In the genomic region with DNA sequence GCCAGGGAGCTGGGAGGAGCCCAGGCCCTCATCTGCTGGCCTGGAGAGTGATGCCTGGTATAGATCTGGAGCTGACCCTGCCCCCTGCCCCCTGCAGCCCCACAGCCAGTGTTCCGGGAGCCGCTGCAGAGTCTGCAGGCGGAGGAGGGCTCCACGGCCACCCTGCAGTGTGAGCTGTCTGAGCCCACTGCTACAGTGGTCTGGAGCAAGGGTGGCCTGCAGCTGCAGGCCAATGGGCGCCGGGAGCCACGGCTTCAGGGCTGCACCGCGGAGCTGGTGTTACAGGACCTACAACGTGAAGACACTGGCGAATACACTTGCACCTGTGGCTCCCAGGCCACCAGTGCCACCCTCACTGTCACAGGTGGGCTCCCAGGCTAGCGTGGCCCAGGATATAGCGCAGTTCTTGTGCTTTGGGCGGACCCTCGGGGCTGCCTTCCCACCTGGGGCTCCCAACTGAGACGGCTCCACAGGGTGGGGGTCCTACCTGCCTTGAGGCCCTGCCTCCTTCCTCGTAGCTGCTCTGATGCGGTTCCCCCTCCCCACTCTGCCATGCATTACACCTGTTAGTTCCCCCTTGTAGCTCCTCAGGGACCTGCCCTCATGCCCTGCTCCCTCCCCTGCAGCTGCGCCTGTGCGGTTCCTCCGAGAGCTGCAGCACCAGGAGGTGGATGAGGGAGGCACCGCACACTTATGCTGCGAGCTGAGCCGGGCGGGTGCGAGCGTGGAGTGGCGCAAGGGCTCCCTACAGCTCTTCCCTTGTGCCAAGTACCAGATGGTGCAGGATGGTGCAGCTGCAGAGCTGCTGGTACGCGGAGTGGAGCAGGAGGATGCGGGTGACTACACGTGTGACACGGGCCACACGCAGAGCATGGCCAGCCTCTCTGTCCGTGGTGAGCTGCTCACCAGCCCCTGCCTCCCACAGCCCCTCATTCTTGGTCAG, we compare ENCODE assay signal across 16 cellular contexts.
A peak's percentile ranks its signal among the peaks of the same experiment; 100 is the strongest.
DNase-seq lines count a peak whose midpoint lies in the region; ATAC-seq and TF ChIP-seq lines count a peak whose summit lies in the region.
"Had no signal": no experiment of that assay in that cellular context is flagged by ENCODE, and none has a peak within 500 bp of the region (broad histone marks: within the 10 kb centered on the region; RNA-seq: fewer than 3 reads in every experiment).

No MANE protein-coding gene starts in this region.

- peak; percentile 14 for DNase-seq in activated naive CD4-positive, alpha-beta T cell treated with anti-CD3 and anti-CD28 coated beads, Interleukin-2, amount 10 ng/mL, durations not matched to agents 7 days and 5 days
- no peak for DNase-seq in activated naive CD4-positive, alpha-beta T cell treated with Interleukin-2 at 50 U/mL for 16 hours
- DNase-seq in NCI-H2171 treated with DMSO at 0.1 percent for 48 hours (lab: John Stamatoyannopoulos, UW) = peak; percentile 80
- DNase-seq in right atrium auricular region (ENCODE audit: low spot score) = peak; percentile 47
- peak; percentile 57 for DNase-seq in spleen
- no peak for DNase-seq in activated CD8-positive, alpha-beta memory T cell treated with anti-CD3 and anti-CD28 coated beads, Interleukin-2, amount 50 U/mL, for 48 hours
- DNase-seq: activated CD4-positive, alpha-beta T cell treated with anti-CD3 and anti-CD28 coated beads for 48 hours; hypothalamus; MV-4-11; NCI-H446; OCI-M1 had no signal

- no peak overlapping the region for H3K27ac Mint-ChIP-seq in activated naive CD4-positive, alpha-beta T cell treated with anti-CD3 and anti-CD28 coated beads, Interleukin-2, amount 10 ng/mL, durations not matched to agents 7 days and 5 days

- no peaks in the 10 kb centered on the region for H3K27me3 Mint-ChIP-seq in activated naive CD4-positive, alpha-beta T cell treated with anti-CD3 and anti-CD28 coated beads, Interleukin-2, amount 10 ng/mL, durations not matched to agents 7 days and 5 days
- H3K27me3 Mint-ChIP-seq: central memory CD8-positive, alpha-beta T cell had no signal

- 68 to 84% (median 76%) methylated on average over 24 to 35 of the region's 35 CpGs for WGBS in spleen, 5 donors

- H3K36me3 ChIP-seq in right atrium auricular region (peaks cover 46% of the 10 kb centered on the region), spleen (peaks cover 0 to 14% (median 3%) of the 10 kb centered on the region in 6 donors)
- H3K36me3 ChIP-seq: adrenal gland, prostate gland had no signal

- H3K27ac ChIP-seq in right atrium auricular region (no peak overlapping the region), spleen (no peak overlapping the region)
- H3K27ac ChIP-seq: adrenal gland, prostate gland had no signal

- intact Hi-C loops in spleen (cut with DNase I; ENCODE audit: low total_unique reads) = no loop called here

- peaks cover 25% of the 10 kb centered on the region for H3K9me3 Mint-ChIP-seq in activated naive CD4-positive, alpha-beta T cell treated with anti-CD3 and anti-CD28 coated beads, Interleukin-2, amount 10 ng/mL, durations not matched to agents 7 days and 5 days

- TF ChIP-seq CTCF in right atrium auricular region (IDR thresholded peaks at IDR 0.05) = no peak
- TF ChIP-seq CTCF in spleen (IDR thresholded peaks at IDR 0.05 in 8 of 11, conservative IDR thresholded peaks at IDR 0.05 in 3 of 11) = no peak

- H3K4me3 ChIP-seq in right atrium auricular region = no peak overlapping the region
- H3K4me3 ChIP-seq in spleen = no peak overlapping the region
- H3K4me3 ChIP-seq: adrenal gland, prostate gland had no signal

- no peaks in the 10 kb centered on the region for H3K4me1 Mint-ChIP-seq in activated naive CD4-positive, alpha-beta T cell treated with anti-CD3 and anti-CD28 coated beads, Interleukin-2, amount 10 ng/mL, durations not matched to agents 7 days and 5 days
- H3K4me1 Mint-ChIP-seq: central memory CD8-positive, alpha-beta T cell had no signal

- CTCF ChIA-PET in activated naive CD4-positive, alpha-beta T cell treated with anti-CD3 and anti-CD28 coated beads, Interleukin-2, amount 10 ng/mL, durations not matched to agents 7 days and 5 days (lab: Charles Lee) = no interaction called here

- ATAC-seq in GM18907 (IDR thresholded peaks at IDR 0.05; ENCODE audit: unreplicated experiment) (no peak), HG03135 (IDR thresholded peaks at IDR 0.05; ENCODE audit: unreplicated experiment) (no peak)

- H3K4me3 Mint-ChIP-seq in activated naive CD4-positive, alpha-beta T cell treated with anti-CD3 and anti-CD28 coated beads, Interleukin-2, amount 10 ng/mL, durations not matched to agents 7 days and 5 days = no peak overlapping the region
- H3K4me3 Mint-ChIP-seq: central memory CD8-positive, alpha-beta T cell had no signal

- H3K9me3 ChIP-seq in right atrium auricular region (peaks cover 0 to 13% of the 10 kb centered on the region in 2 donors), spleen (peaks cover 5 to 31% (median 24%) of the 10 kb centered on the region in 8 donors)
- H3K9me3 ChIP-seq: prostate gland had no signal

- H3K4me1 ChIP-seq in right atrium auricular region (no peaks in the 10 kb centered on the region), spleen (no peaks in the 10 kb centered on the region)
- H3K4me1 ChIP-seq: adrenal gland, prostate gland had no signal

- no peak for TF ChIP-seq POLR2A in spleen (IDR thresholded peaks at IDR 0.05)

- H3K27me3 ChIP-seq in right atrium auricular region (no peaks in the 10 kb centered on the region), spleen (replicated peaks in 1 of 7) (no peaks in the 10 kb centered on the region)
- H3K27me3 ChIP-seq: adrenal gland had no signal

- peaks cover 7% of the 10 kb centered on the region for H3K36me3 Mint-ChIP-seq in activated naive CD4-positive, alpha-beta T cell treated with anti-CD3 and anti-CD28 coated beads, Interleukin-2, amount 10 ng/mL, durations not matched to agents 7 days and 5 days

Comparison
In these comparisons a context has a peak if more than half of its experiments do, and no peak if none do; other contexts are left out.
1. DNase-seq: peak in activated naive CD4-positive, alpha-beta T cell treated with anti-CD3 and anti-CD28 coated beads, Interleukin-2, amount 10 ng/mL, durations not matched to agents 7 days and 5 days (single experiment), NCI-H2171 treated with DMSO at 0.1 percent for 48 hours (single experiment), right atrium auricular region (single experiment) and spleen (single experiment); none in activated naive CD4-positive, alpha-beta T cell treated with Interleukin-2 at 50 U/mL for 16 hours (single experiment) and activated CD8-positive, alpha-beta memory T cell treated with anti-CD3 and anti-CD28 coated beads, Interleukin-2, amount 50 U/mL, for 48 hours (single experiment).